Comparison of ENCODE assay signal across 17 cellular contexts in genomic region chr9:133959171-133959570, GRCh38. TPM values are rescaled to one million over a fixed set of nuclear protein-coding genes. Genes with fewer than 3 reads are reported as not detected.
DNase-seq lines count a peak whose midpoint lies in the region; ATAC-seq and TF ChIP-seq lines count a peak whose summit lies in the region.
"Had no signal": no experiment of that assay in that cellular context is flagged by ENCODE, and none has a peak within 500 bp of the region (broad histone marks: within the 10 kb centered on the region; RNA-seq: fewer than 3 reads in every experiment).

No MANE protein-coding gene starts in this region.

- no peaks in the 10 kb centered on the region for H3K36me3 Mint-ChIP-seq in GM23338 (ENCODE audit: low read depth)
- no peaks in the 10 kb centered on the region for H3K36me3 Mint-ChIP-seq in activated B cell treated with CpG ODN at 0.5 μM for 24 hours (ENCODE audit: low read depth)
- H3K36me3 Mint-ChIP-seq: activated naive CD4-positive, alpha-beta T cell treated with anti-CD3 and anti-CD28 coated beads, Interleukin-2, amount 50 U/mL, for 24 hours had no signal

- H3K4me3 Mint-ChIP-seq in GM23338 = no peak overlapping the region
- peak overlapping the region; percentile 77 for H3K4me3 Mint-ChIP-seq in activated B cell treated with CpG ODN at 0.5 μM for 24 hours
- H3K4me3 Mint-ChIP-seq: activated naive CD4-positive, alpha-beta T cell treated with anti-CD3 and anti-CD28 coated beads, Interleukin-2, amount 50 U/mL, for 24 hours had no signal

- no peak for ATAC-seq in GM23338
- ATAC-seq in activated B cell treated with CpG ODN at 0.5 μM for 24 hours (ENCODE audit: low read depth) = no peak
- no peak for ATAC-seq in mucosa of descending colon
- ATAC-seq: body of pancreas, gastroesophageal sphincter, sciatic nerve had no signal

- H3K27me3 Mint-ChIP-seq in GM23338 (ENCODE audit: insufficient read depth, low read depth, poor library complexity) (peaks cover 18% of the 10 kb centered on the region), activated B cell treated with CpG ODN at 0.5 μM for 24 hours (no peaks in the 10 kb centered on the region)

- H3K4me3 ChIP-seq in GM08714 (ENCODE audit: low read length) = peak overlapping the region; percentile 16; the same call in 1 of the 2 replicates
- H3K4me3 ChIP-seq in GM23338 = no peak overlapping the region
- H3K4me3 ChIP-seq in mucosa of descending colon = no peak overlapping the region
- H3K4me3 ChIP-seq: body of pancreas, gastroesophageal sphincter had no signal

- H3K9me3 Mint-ChIP-seq in GM23338 = no peaks in the 10 kb centered on the region
- no peaks in the 10 kb centered on the region for H3K9me3 Mint-ChIP-seq in activated B cell treated with CpG ODN at 0.5 μM for 24 hours

- CTCF ChIA-PET in activated B cell treated with CpG ODN at 0.5 μM for 24 hours (lab: Charles Lee) = interaction anchor here (2.0 kb wide), 1 partner anchor 35 kb away, joined by 6 read pairs; no protein-coding TSS in a partner anchor

- intact Hi-C loops in activated B cell treated with CpG ODN at 0.5 μM for 24 hours (cut with micrococcal nuclease) (loop anchor here (10.0 kb wide), 1 partner anchor 106 kb away; the partner anchor contains the start of gene BRD3), mucosa of descending colon (cut with DNase I, micrococcal nuclease) (no loop called here)

- peaks cover 73% of the 10 kb centered on the region for H3K79me2 ChIP-seq in GM23338 (replicated peaks; ENCODE audit: insufficient read depth)

- DNase-seq in GM23338 (ENCODE audit: low spot score) = no peak
- no peak for DNase-seq in activated B cell treated with CpG ODN at 0.5 μM for 24 hours
- DNase-seq in mucosa of descending colon = peak in 2 of 3 donors; percentile 25 to 44
- DNase-seq in amygdala (lab: John Stamatoyannopoulos, UW) = no peak
- DNase-seq in DMS153 treated with DMSO at 0.1 percent for 48 hours (lab: John Stamatoyannopoulos, UW; ENCODE audit: unreplicated experiment) = no peak
- DNase-seq in activated CD8-positive, alpha-beta memory T cell treated with anti-CD3 and anti-CD28 coated beads for 24 hours = no peak
- no peak for DNase-seq in stimulated activated CD4-positive, alpha-beta T cell treated with anti-CD3 and anti-CD28 coated beads, Interleukin-4, amount 100 ng/mL, for 24 hours
- DNase-seq: activated CD4-positive, alpha-beta T cell treated with anti-CD3 and anti-CD28 coated beads for 48 hours; activated T-cell treated with anti-CD3 and anti-CD28 coated beads for 4 hours; dermis blood vessel endothelial cell; erythroblast; T1000 had no signal

- no peak overlapping the region for H3K27ac ChIP-seq in GM23338 (ENCODE audit: low read depth)
- H3K27ac ChIP-seq: gastroesophageal sphincter had no signal

- no peaks in the 10 kb centered on the region for H3K27me3 ChIP-seq in GM23338 (ENCODE audit: insufficient read depth)
- H3K27me3 ChIP-seq: body of pancreas, gastroesophageal sphincter had no signal

- TF ChIP-seq CTCF in GM23338 (conservative IDR thresholded peaks at IDR 0.05; ENCODE audit: low read depth in 2 of 2) (no peak), activated B cell treated with CpG ODN at 0.5 μM for 24 hours (IDR thresholded peaks at IDR 0.05) (no peak), mucosa of descending colon (IDR thresholded peaks at IDR 0.05) (no peak)

- H3K4me1 ChIP-seq in GM23338 (ENCODE audit: insufficient read depth) (peaks cover 40% of the 10 kb centered on the region), mucosa of descending colon (ENCODE audit: low read depth) (peaks cover 3% of the 10 kb centered on the region)

- peaks cover 61% of the 10 kb centered on the region for H3K4me1 Mint-ChIP-seq in GM23338
- peaks cover 81% of the 10 kb centered on the region for H3K4me1 Mint-ChIP-seq in activated B cell treated with CpG ODN at 0.5 μM for 24 hours

- no peaks in the 10 kb centered on the region for H3K9me2 ChIP-seq in GM23338 (ENCODE audit: insufficient read depth)

- peak overlapping the region; percentile 57; the same call in 1 of the 2 replicates for H3K4me2 ChIP-seq in GM23338

- H3K9me3 ChIP-seq in mucosa of descending colon = no peaks in the 10 kb centered on the region
- H3K9me3 ChIP-seq: body of pancreas, gastroesophageal sphincter had no signal

- POLR2A ChIA-PET in activated B cell treated with CpG ODN at 0.5 μM for 24 hours (lab: Charles Lee) = interaction anchor here (0.7 to 5.0 kb wide), 5 partner anchors 12 to 34 kb away, joined by 3 to 25 read pairs (median 5); no protein-coding TSS in a partner anchor

- H3K36me3 ChIP-seq in GM23338 (ENCODE audit: insufficient read depth) (no peaks in the 10 kb centered on the region), mucosa of descending colon (ENCODE audit: low read depth) (no peaks in the 10 kb centered on the region)
- H3K36me3 ChIP-seq: gastroesophageal sphincter had no signal

- peaks cover 20% of the 10 kb centered on the region for H4K20me1 ChIP-seq in GM23338 (replicated peaks; ENCODE audit: insufficient read depth)

- H3F3A ChIP-seq in GM23338 (replicated peaks; ENCODE audit: low read depth) = peaks cover 10% of the 10 kb centered on the region; the same call in 1 of the 2 replicates

- no peak overlapping the region for H2AFZ ChIP-seq in GM23338

- H3K27ac Mint-ChIP-seq in GM23338 = 0 out of 2 replicates have a peak overlapping the region, but pooled peaks have one; percentile 40
- H3K27ac Mint-ChIP-seq in activated B cell treated with CpG ODN at 0.5 μM for 24 hours = peak overlapping the region; percentile 84
- H3K27ac Mint-ChIP-seq: activated naive CD4-positive, alpha-beta T cell treated with anti-CD3 and anti-CD28 coated beads, Interleukin-2, amount 50 U/mL, for 24 hours had no signal

TF ChIP-seq in GM23338, 12 proteins besides CTCF, POLR2A, EP300 and RAD21 (continues in another document):
- TF ChIP-seq EZH2phosphoT487 (IDR thresholded peaks at IDR 0.05; ENCODE audit: unreplicated experiment) (no peak), JUNB (IDR thresholded peaks at IDR 0.05; ENCODE audit: unreplicated experiment) (no peak), POLR2AphosphoS5 (IDR thresholded peaks at IDR 0.05; ENCODE audit: low read depth) (no peak), EZH2 (IDR thresholded peaks at IDR 0.05; ENCODE audit: low read depth, unreplicated experiment) (no peak)
- TF ChIP-seq, protein P1, sequence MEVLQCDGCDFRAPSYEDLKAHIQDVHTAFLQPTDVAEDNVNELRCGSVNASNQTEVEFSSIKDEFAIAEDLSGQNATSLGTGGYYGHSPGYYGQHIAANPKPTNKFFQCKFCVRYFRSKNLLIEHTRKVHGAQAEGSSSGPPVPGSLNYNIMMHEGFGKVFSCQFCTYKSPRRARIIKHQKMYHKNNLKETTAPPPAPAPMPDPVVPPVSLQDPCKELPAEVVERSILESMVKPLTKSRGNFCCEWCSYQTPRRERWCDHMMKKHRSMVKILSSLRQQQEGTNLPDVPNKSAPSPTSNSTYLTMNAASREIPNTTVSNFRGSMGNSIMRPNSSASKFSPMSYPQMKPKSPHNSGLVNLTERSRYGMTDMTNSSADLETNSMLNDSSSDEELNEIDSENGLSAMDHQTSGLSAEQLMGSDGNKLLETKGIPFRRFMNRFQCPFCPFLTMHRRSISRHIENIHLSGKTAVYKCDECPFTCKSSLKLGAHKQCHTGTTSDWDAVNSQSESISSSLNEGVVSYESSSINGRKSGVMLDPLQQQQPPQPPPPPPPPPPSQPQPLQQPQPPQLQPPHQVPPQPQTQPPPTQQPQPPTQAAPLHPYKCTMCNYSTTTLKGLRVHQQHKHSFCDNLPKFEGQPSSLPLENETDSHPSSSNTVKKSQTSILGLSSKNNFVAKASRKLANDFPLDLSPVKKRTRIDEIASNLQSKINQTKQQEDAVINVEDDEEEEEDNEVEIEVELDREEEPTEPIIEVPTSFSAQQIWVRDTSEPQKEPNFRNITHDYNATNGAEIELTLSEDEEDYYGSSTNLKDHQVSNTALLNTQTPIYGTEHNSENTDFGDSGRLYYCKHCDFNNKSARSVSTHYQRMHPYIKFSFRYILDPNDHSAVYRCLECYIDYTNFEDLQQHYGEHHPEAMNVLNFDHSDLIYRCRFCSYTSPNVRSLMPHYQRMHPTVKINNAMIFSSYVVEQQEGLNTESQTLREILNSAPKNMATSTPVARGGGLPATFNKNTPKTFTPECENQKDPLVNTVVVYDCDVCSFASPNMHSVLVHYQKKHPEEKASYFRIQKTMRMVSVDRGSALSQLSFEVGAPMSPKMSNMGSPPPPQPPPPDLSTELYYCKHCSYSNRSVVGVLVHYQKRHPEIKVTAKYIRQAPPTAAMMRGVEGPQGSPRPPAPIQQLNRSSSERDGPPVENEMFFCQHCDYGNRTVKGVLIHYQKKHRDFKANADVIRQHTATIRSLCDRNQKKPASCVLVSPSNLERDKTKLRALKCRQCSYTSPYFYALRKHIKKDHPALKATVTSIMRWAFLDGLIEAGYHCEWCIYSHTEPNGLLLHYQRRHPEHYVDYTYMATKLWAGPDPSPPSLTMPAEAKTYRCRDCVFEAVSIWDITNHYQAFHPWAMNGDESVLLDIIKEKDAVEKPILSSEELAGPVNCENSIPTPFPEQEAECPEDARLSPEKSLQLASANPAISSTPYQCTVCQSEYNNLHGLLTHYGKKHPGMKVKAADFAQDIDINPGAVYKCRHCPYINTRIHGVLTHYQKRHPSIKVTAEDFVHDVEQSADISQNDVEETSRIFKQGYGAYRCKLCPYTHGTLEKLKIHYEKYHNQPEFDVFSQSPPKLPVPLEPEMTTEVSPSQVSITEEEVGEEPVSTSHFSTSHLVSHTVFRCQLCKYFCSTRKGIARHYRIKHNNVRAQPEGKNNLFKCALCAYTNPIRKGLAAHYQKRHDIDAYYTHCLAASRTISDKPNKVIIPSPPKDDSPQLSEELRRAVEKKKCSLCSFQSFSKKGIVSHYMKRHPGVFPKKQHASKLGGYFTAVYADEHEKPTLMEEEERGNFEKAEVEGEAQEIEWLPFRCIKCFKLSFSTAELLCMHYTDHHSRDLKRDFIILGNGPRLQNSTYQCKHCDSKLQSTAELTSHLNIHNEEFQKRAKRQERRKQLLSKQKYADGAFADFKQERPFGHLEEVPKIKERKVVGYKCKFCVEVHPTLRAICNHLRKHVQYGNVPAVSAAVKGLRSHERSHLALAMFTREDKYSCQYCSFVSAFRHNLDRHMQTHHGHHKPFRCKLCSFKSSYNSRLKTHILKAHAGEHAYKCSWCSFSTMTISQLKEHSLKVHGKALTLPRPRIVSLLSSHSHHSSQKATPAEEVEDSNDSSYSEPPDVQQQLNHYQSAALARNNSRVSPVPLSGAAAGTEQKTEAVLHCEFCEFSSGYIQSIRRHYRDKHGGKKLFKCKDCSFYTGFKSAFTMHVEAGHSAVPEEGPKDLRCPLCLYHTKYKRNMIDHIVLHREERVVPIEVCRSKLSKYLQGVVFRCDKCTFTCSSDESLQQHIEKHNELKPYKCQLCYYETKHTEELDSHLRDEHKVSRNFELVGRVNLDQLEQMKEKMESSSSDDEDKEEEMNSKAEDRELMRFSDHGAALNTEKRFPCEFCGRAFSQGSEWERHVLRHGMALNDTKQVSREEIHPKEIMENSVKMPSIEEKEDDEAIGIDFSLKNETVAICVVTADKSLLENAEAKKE (CRISPR knock-in tag; IDR thresholded peaks at IDR 0.05) = no peak

RNA-seq across cellular contexts. Expression of gene VAV2, which starts 33.0 kb away (rescaled TPM):
- 24.3 and 28.9 TPM in 2 replicates for total RNA-seq in GM23338 (2014; rRNA removed; shearing (Covaris generic))
- 7.2 and 8.1 TPM in 2 replicates for polyA plus RNA-seq in GM23338 (2016; fragmentation: Nextera tagmentation; extraction: Ambion mirVana)
- total RNA-seq in activated B cell treated with CpG ODN at 0.5 μM for 24 hours (92.9 and 99.6 TPM in 2 replicates), mucosa of descending colon (10 to 100 TPM; 29.4 to 34.8 (median 34.5) TPM)

Comparison
In these comparisons a context has a peak if more than half of its experiments do, and no peak if none do; other contexts are left out.
1. DNase-seq: peak in mucosa of descending colon (2 of 3); none in GM23338 (single experiment), activated B cell treated with CpG ODN at 0.5 μM for 24 hours (single experiment), amygdala (0 of 56), DMS153 treated with DMSO at 0.1 percent for 48 hours (single experiment), activated CD8-positive, alpha-beta memory T cell treated with anti-CD3 and anti-CD28 coated beads for 24 hours (single experiment) and stimulated activated CD4-positive, alpha-beta T cell treated with anti-CD3 and anti-CD28 coated beads, Interleukin-4, amount 100 ng/mL, for 24 hours (single experiment).